11 cellular contexts compared by ENCODE assay signal in genomic region chr6:53426544-53427270, GRCh38.
DNase-seq lines count a peak whose midpoint lies in the region; ATAC-seq and TF ChIP-seq lines count a peak whose summit lies in the region.
"Had no signal": no experiment of that assay in that cellular context is flagged by ENCODE, and none has a peak within 500 bp of the region (broad histone marks: within the 10 kb centered on the region; RNA-seq: fewer than 3 reads in every experiment).

No MANE protein-coding gene starts in this region.

- H3K27me3 ChIP-seq in right lobe of liver (no peaks in the 10 kb centered on the region), testis (no peaks in the 10 kb centered on the region)
- H3K27me3 ChIP-seq: transverse colon had no signal

- TF ChIP-seq POLR2A in right lobe of liver (IDR thresholded peaks at IDR 0.05) (no peak), testis (IDR thresholded peaks at IDR 0.05) (no peak)

- DNase-seq in activated CD8-positive, alpha-beta memory T cell treated with anti-CD3 and anti-CD28 coated beads, Interleukin-2, amount 10 ng/mL, durations not matched to agents 7 days and 5 days, result no peak
- DNase-seq in activated CD8-positive, alpha-beta memory T cell treated with anti-CD3 and anti-CD28 coated beads, Interleukin-2, amount 50 U/mL, for 48 hours, result no peak
- DNase-seq in right lobe of liver (no peak), anterior cingulate cortex (lab: John Stamatoyannopoulos, UW) (no peak), testis (no peak)
- DNase-seq in stimulated activated CD4-positive, alpha-beta T cell treated with anti-CD3 and anti-CD28 coated beads, Interleukin-12 subunit alpha, Interleukin-12 subunit beta, amount 100 ng/mL, for 4 hours, result no peak
- DNase-seq: foreskin melanocyte, transverse colon had no signal

- ATAC-seq in activated CD8-positive, alpha-beta memory T cell treated with anti-CD3 and anti-CD28 coated beads, Interleukin-2, amount 10 ng/mL, durations not matched to agents 7 days and 5 days, result peak; percentile 78
- ATAC-seq in GM21528 (IDR thresholded peaks at IDR 0.05; ENCODE audit: low FRiP score, unreplicated experiment) (peak; percentile 93), HG03139 (IDR thresholded peaks at IDR 0.05; ENCODE audit: unreplicated experiment) (peak; percentile 83), right lobe of liver (peak; percentile 20 to 60 (median 46))
- ATAC-seq: A549 had no signal

- no peaks in the 10 kb centered on the region for H3K36me3 Mint-ChIP-seq in activated CD8-positive, alpha-beta memory T cell treated with anti-CD3 and anti-CD28 coated beads, Interleukin-2, amount 10 ng/mL, durations not matched to agents 7 days and 5 days

- H3K9me3 ChIP-seq in right lobe of liver (no peaks in the 10 kb centered on the region), testis (no peaks in the 10 kb centered on the region)
- H3K9me3 ChIP-seq: A549, transverse colon had no signal

- H3K4me1 ChIP-seq in right lobe of liver, result peaks cover 0 to 5% (median under 1%) of the 10 kb centered on the region in 4 donors
- H3K4me1 ChIP-seq in testis, result no peaks in the 10 kb centered on the region
- H3K4me1 ChIP-seq: A549, transverse colon had no signal

- H3K4me3 ChIP-seq in right lobe of liver (no peak overlapping the region), testis (no peak overlapping the region)
- H3K4me3 ChIP-seq: A549, transverse colon had no signal

- H3K27ac Mint-ChIP-seq in activated CD8-positive, alpha-beta memory T cell treated with anti-CD3 and anti-CD28 coated beads, Interleukin-2, amount 10 ng/mL, durations not matched to agents 7 days and 5 days, result no peak overlapping the region

- H3K4me3 Mint-ChIP-seq in activated CD8-positive, alpha-beta memory T cell treated with anti-CD3 and anti-CD28 coated beads, Interleukin-2, amount 10 ng/mL, durations not matched to agents 7 days and 5 days, result no peak overlapping the region

- H3K36me3 ChIP-seq in right lobe of liver (no peaks in the 10 kb centered on the region), testis (ENCODE audit: low read depth, missing control alignments) (no peaks in the 10 kb centered on the region)
- H3K36me3 ChIP-seq: transverse colon had no signal

- no peaks in the 10 kb centered on the region for H3K9me3 Mint-ChIP-seq in activated CD8-positive, alpha-beta memory T cell treated with anti-CD3 and anti-CD28 coated beads, Interleukin-2, amount 10 ng/mL, durations not matched to agents 7 days and 5 days (ENCODE audit: low read depth)

- peaks cover 28% of the 10 kb centered on the region for H3K27me3 Mint-ChIP-seq in activated CD8-positive, alpha-beta memory T cell treated with anti-CD3 and anti-CD28 coated beads, Interleukin-2, amount 10 ng/mL, durations not matched to agents 7 days and 5 days

- CTCF ChIA-PET in activated CD8-positive, alpha-beta memory T cell treated with anti-CD3 and anti-CD28 coated beads, Interleukin-2, amount 10 ng/mL, durations not matched to agents 7 days and 5 days (lab: Charles Lee), result interaction anchor here (0.9 to 1.6 kb wide), 2 partner anchors 10 to 203 kb away, joined by 3 to 4 read pairs; no protein-coding TSS in a partner anchor

- peaks cover 20% of the 10 kb centered on the region for H3K4me1 Mint-ChIP-seq in activated CD8-positive, alpha-beta memory T cell treated with anti-CD3 and anti-CD28 coated beads, Interleukin-2, amount 10 ng/mL, durations not matched to agents 7 days and 5 days

- H3K27ac ChIP-seq in right lobe of liver, result peak overlapping the region in 1 of 3 donors; percentile 20
- no peak overlapping the region for H3K27ac ChIP-seq in testis
- H3K27ac ChIP-seq: A549, transverse colon had no signal

- no peak for TF ChIP-seq CTCF in right lobe of liver (IDR thresholded peaks at IDR 0.05)
- TF ChIP-seq CTCF in testis (IDR thresholded peaks at IDR 0.05), result no peak

- intact Hi-C loops in right lobe of liver (cut with DNase I) (no loop called here), testis (cut with DNase I; ENCODE audit: low total_unique reads) (no loop called here)

- WGBS in right lobe of liver (ENCODE audit: insufficient coverage, low coverage, low lambda C conversion rate, missing lambda C conversion rate), result 23% methylated on average over 5 of the region's 5 CpGs
- 87 to 96% methylated on average over 5 of the region's 5 CpGs for WGBS in testis, 2 donors
